ENCODE assay signal across 9 cellular contexts in genomic region chr10:104300002-104300735, GRCh38. TPM values are rescaled to one million over a fixed set of nuclear protein-coding genes. Genes with fewer than 3 reads are reported as not detected.
DNase-seq lines count a peak whose midpoint lies in the region; ATAC-seq and TF ChIP-seq lines count a peak whose summit lies in the region.
"Had no signal": no experiment of that assay in that cellular context is flagged by ENCODE, and none has a peak within 500 bp of the region (broad histone marks: within the 10 kb centered on the region; RNA-seq: fewer than 3 reads in every experiment).

No MANE protein-coding gene starts in this region.

- ATAC-seq in GM21390 (IDR thresholded peaks at IDR 0.05; ENCODE audit: unreplicated experiment) (no peak), HG02623 (IDR thresholded peaks at IDR 0.05; ENCODE audit: unreplicated experiment) (no peak)

- H3K4me3 ChIP-seq in AG04449 (ENCODE audit: low read depth, low read length) = peak overlapping the region; percentile 43

- H3K4me1 Mint-ChIP-seq in neural crest cell = peaks cover 12% of the 10 kb centered on the region

- no peaks in the 10 kb centered on the region for H3K36me3 Mint-ChIP-seq in neural crest cell (ENCODE audit: low read depth)

- CTCF ChIA-PET in AG04449 (lab: Yijun Ruan, JAX) = interaction anchor here (0.7 to 4.0 kb wide), 12 partner anchors 8 to 51 kb away, joined by 3 to 77 read pairs (median 8); partner anchors contain the start of genes CFAP58 and ITPRIP

- peaks cover 6% of the 10 kb centered on the region for H3K9me3 Mint-ChIP-seq in neural crest cell

- no peak overlapping the region for H3K4me3 Mint-ChIP-seq in neural crest cell

- peaks cover 17% of the 10 kb centered on the region for H3K27me3 Mint-ChIP-seq in neural crest cell (ENCODE audit: low read depth)

- TF ChIP-seq CTCF in AG04449 (IDR thresholded peaks at IDR 0.05; ENCODE audit: insufficient read depth, low read length, missing control alignments) (no peak), neural crest cell (conservative IDR thresholded peaks at IDR 0.05) (no peak)

- DNase-seq in AG04449 (ENCODE audit: low read depth, low spot score) (peak; percentile 93), NCI-H226 (peak; percentile 90), epithelial cell of prostate (ENCODE audit: low read depth, low spot score) (no peak), neural crest cell (ENCODE audit: low read depth, low spot score) (no peak), NCI-H1417 (lab: John Stamatoyannopoulos, UW) (no peak)
- no peak for DNase-seq in stimulated activated CD4-positive, alpha-beta T cell treated with anti-CD3 and anti-CD28 coated beads, Interleukin-15, amount 100 ng/mL, for 24 hours
- DNase-seq: GDM1 had no signal

- H3K27ac Mint-ChIP-seq in neural crest cell (ENCODE audit: unreplicated experiment) = peak overlapping the region; percentile 13

- H3K27ac ChIP-seq in epithelial cell of prostate = peak overlapping the region; percentile 73

- POLR2A ChIA-PET in AG04449 (lab: Yijun Ruan, JAX) = interaction anchor here (0.8 to 2.9 kb wide), 6 partner anchors 10 to 179 kb away, joined by 3 to 21 read pairs (median 4); partner anchors contain the start of genes ITPRIP and SFR1

RNA-seq across cellular contexts. Expression of gene GSTO2, which starts 31.2 kb away (rescaled TPM):
- total RNA-seq in neural crest cell = 0.27 and 0.58 TPM in 2 replicates

RNA-seq across cellular contexts. Expression of gene ITPRIP, which starts 38.1 kb away (rescaled TPM):
- 14.9 and 15.6 TPM in 2 replicates for total RNA-seq in neural crest cell

RNA-seq across cellular contexts. Expression of gene GSTO1, which starts 45.5 kb away (rescaled TPM):
- total RNA-seq in neural crest cell = 85.9 and 86.8 TPM in 2 replicates

RNA-seq across cellular contexts. Expression of gene CFAP58, which starts 53.5 kb away (rescaled TPM):
- total RNA-seq in neural crest cell = 0.44 and 0.45 TPM in 2 replicates

Comparison
In these comparisons a context has a peak if more than half of its experiments do, and no peak if none do; other contexts are left out.
1. DNase-seq: peak in AG04449 (single experiment) and NCI-H226 (single experiment); none in epithelial cell of prostate (single experiment), neural crest cell (single experiment), stimulated activated CD4-positive, alpha-beta T cell treated with anti-CD3 and anti-CD28 coated beads, Interleukin-15, amount 100 ng/mL, for 24 hours (single experiment) and NCI-H1417 (0 of 3).